Comparison of ENCODE assay signal across 1 cellular context in the genomic region with DNA sequence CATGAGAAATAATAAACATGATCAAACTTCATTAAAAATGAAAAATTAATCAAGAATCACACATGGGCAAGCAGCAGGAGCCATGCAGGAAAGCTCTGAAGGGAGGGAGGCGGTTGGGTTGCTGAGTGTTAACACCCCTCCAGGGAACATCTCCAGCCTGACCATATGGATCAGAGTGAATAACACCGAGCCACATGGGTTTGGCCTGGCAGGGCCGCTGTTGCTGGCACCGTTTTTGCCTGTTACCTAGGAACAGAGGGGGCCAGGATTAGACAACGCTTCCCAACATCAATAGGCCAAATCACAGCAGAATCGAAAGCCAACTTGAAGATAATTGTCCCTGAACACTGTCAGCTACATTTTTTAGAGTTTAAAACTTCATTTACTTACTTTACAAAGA.
TF ChIP-seq lines count a peak whose summit lies in the region.

No MANE protein-coding gene starts in this region.

TF ChIP-seq in GM23338, 12 proteins besides CTCF, POLR2A, EP300 and RAD21 (continued from another document):
- TF ChIP-seq, protein P1, sequence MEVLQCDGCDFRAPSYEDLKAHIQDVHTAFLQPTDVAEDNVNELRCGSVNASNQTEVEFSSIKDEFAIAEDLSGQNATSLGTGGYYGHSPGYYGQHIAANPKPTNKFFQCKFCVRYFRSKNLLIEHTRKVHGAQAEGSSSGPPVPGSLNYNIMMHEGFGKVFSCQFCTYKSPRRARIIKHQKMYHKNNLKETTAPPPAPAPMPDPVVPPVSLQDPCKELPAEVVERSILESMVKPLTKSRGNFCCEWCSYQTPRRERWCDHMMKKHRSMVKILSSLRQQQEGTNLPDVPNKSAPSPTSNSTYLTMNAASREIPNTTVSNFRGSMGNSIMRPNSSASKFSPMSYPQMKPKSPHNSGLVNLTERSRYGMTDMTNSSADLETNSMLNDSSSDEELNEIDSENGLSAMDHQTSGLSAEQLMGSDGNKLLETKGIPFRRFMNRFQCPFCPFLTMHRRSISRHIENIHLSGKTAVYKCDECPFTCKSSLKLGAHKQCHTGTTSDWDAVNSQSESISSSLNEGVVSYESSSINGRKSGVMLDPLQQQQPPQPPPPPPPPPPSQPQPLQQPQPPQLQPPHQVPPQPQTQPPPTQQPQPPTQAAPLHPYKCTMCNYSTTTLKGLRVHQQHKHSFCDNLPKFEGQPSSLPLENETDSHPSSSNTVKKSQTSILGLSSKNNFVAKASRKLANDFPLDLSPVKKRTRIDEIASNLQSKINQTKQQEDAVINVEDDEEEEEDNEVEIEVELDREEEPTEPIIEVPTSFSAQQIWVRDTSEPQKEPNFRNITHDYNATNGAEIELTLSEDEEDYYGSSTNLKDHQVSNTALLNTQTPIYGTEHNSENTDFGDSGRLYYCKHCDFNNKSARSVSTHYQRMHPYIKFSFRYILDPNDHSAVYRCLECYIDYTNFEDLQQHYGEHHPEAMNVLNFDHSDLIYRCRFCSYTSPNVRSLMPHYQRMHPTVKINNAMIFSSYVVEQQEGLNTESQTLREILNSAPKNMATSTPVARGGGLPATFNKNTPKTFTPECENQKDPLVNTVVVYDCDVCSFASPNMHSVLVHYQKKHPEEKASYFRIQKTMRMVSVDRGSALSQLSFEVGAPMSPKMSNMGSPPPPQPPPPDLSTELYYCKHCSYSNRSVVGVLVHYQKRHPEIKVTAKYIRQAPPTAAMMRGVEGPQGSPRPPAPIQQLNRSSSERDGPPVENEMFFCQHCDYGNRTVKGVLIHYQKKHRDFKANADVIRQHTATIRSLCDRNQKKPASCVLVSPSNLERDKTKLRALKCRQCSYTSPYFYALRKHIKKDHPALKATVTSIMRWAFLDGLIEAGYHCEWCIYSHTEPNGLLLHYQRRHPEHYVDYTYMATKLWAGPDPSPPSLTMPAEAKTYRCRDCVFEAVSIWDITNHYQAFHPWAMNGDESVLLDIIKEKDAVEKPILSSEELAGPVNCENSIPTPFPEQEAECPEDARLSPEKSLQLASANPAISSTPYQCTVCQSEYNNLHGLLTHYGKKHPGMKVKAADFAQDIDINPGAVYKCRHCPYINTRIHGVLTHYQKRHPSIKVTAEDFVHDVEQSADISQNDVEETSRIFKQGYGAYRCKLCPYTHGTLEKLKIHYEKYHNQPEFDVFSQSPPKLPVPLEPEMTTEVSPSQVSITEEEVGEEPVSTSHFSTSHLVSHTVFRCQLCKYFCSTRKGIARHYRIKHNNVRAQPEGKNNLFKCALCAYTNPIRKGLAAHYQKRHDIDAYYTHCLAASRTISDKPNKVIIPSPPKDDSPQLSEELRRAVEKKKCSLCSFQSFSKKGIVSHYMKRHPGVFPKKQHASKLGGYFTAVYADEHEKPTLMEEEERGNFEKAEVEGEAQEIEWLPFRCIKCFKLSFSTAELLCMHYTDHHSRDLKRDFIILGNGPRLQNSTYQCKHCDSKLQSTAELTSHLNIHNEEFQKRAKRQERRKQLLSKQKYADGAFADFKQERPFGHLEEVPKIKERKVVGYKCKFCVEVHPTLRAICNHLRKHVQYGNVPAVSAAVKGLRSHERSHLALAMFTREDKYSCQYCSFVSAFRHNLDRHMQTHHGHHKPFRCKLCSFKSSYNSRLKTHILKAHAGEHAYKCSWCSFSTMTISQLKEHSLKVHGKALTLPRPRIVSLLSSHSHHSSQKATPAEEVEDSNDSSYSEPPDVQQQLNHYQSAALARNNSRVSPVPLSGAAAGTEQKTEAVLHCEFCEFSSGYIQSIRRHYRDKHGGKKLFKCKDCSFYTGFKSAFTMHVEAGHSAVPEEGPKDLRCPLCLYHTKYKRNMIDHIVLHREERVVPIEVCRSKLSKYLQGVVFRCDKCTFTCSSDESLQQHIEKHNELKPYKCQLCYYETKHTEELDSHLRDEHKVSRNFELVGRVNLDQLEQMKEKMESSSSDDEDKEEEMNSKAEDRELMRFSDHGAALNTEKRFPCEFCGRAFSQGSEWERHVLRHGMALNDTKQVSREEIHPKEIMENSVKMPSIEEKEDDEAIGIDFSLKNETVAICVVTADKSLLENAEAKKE (CRISPR knock-in tag; IDR thresholded peaks at IDR 0.05): no peak
- no peak for TF ChIP-seq NANOG (IDR thresholded peaks at IDR 0.05; ENCODE audit: borderline replicate concordance)
- TF ChIP-seq, protein P2, sequence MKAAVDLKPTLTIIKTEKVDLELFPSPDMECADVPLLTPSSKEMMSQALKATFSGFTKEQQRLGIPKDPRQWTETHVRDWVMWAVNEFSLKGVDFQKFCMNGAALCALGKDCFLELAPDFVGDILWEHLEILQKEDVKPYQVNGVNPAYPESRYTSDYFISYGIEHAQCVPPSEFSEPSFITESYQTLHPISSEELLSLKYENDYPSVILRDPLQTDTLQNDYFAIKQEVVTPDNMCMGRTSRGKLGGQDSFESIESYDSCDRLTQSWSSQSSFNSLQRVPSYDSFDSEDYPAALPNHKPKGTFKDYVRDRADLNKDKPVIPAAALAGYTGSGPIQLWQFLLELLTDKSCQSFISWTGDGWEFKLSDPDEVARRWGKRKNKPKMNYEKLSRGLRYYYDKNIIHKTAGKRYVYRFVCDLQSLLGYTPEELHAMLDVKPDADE (IDR thresholded peaks at IDR 0.05): no peak
TF ChIP-seq in GM23338: peak in this region for 0.
